In the genomic region with DNA sequence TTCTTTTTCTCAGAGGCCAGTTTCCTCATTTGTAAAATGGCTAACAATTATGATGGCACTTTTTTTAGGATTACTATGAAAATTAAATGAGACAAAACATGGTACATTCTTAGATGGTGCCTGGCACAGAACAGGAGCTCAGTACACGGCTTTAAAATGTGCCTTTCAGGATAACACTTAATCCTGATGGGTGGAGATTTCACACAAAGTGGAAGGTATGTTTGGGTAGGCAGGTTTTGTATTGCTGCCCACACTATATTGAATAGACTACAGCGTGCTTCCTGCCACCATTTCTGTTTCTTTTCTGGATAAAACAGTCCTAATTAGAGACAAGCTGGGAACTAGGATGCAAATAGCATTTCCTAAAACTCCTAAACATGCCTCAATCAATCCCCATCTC, we compare ENCODE assay signal across 18 cellular contexts. TPM values are rescaled to one million over a fixed set of nuclear protein-coding genes. Genes with fewer than 3 reads are reported as not detected.
DNase-seq lines count a peak whose midpoint lies in the region; ATAC-seq, FAIRE-seq and TF ChIP-seq lines count a peak whose summit lies in the region.
"Had no signal": no experiment of that assay in that cellular context is flagged by ENCODE, and none has a peak within 500 bp of the region (broad histone marks: within the 10 kb centered on the region; RNA-seq: fewer than 3 reads in every experiment).

No MANE protein-coding gene starts in this region.

- intact Hi-C loops in Panc1 (cut with micrococcal nuclease; ENCODE audit: unreplicated experiment) = no loop called here
- intact Hi-C loops in CD4-positive, alpha-beta T cell (cut with DNase I, micrococcal nuclease) = no loop called here

- CTCF ChIA-PET in A549 (lab: Yijun Ruan, JAX) (interaction anchor here (0.9 to 23.8 kb wide), 11 partner anchors 9 to 85 kb away, joined by 3 to 695 read pairs (median 6); a partner anchor contains a TSS), Panc1 (lab: Charles Lee) (interaction anchor here (7.8 kb wide), 1 partner anchor 29 kb away, joined by 133 read pairs; no protein-coding TSS in a partner anchor)
- CTCF ChIA-PET in CD4-positive, alpha-beta T cell (lab: Charles Lee) = interaction anchor here (5.3 kb wide), 1 partner anchor 28 kb away, joined by 39 read pairs; no protein-coding TSS in a partner anchor

- peaks cover 14% of the 10 kb centered on the region for H3K27me3 Mint-ChIP-seq in neural progenitor cell (ENCODE audit: insufficient read depth, low read depth)
- peaks cover 8% of the 10 kb centered on the region for H3K27me3 Mint-ChIP-seq in CD4-positive, alpha-beta T cell

- TF ChIP-seq CTCF in A549 (IDR thresholded peaks at IDR 0.05) (no peak), Panc1 (IDR thresholded peaks at IDR 0.05) (no peak), neural progenitor cell (IDR thresholded peaks at IDR 0.05) (no peak)
- TF ChIP-seq CTCF in CD4-positive, alpha-beta T cell (IDR thresholded peaks at IDR 0.05) = no peak

- H3K9me3 ChIP-seq in A549 = no peaks in the 10 kb centered on the region
- no peaks in the 10 kb centered on the region for H3K9me3 ChIP-seq in Panc1 (ENCODE audit: control insufficient read depth, insufficient read depth, low read depth, low read length)
- no peaks in the 10 kb centered on the region for H3K9me3 ChIP-seq in neural progenitor cell (ENCODE audit: low read depth)
- H3K9me3 ChIP-seq in CD4-positive, alpha-beta T cell (ENCODE audit: control insufficient read depth, low read length) = no peaks in the 10 kb centered on the region
- H3K9me3 ChIP-seq: BLaER1 treated with 17β-estradiol and CSF1 and Interleukin-3, amounts not matched to agents 10 nM and 100 nM; HAP-1 had no signal

- no peaks in the 10 kb centered on the region for H3K36me3 Mint-ChIP-seq in neural progenitor cell
- no peaks in the 10 kb centered on the region for H3K36me3 Mint-ChIP-seq in CD4-positive, alpha-beta T cell (ENCODE audit: low read depth)
- H3K36me3 Mint-ChIP-seq: CD4-positive, CD25-positive, alpha-beta regulatory T cell had no signal

- H2AFZ ChIP-seq in neural progenitor cell (replicated peaks) = no peak overlapping the region

- H3K4me3 ChIP-seq in A549 (no peak overlapping the region), Panc1 (ENCODE audit: low read depth in 2 of 2, low read length in 2 of 2) (no peak overlapping the region), neural progenitor cell (no peak overlapping the region)
- H3K4me3 ChIP-seq: BLaER1 treated with 17β-estradiol and CSF1 and Interleukin-3, amounts not matched to agents 10 nM and 100 nM; GM12878; HAP-1 had no signal

- no peak overlapping the region for H3K9ac ChIP-seq in neural progenitor cell
- H3K9ac ChIP-seq: BLaER1 treated with 17β-estradiol and CSF1 and Interleukin-3, amounts not matched to agents 10 nM and 100 nM had no signal

- no peak for TF ChIP-seq RAD21 in A549 (conservative IDR thresholded peaks at IDR 0.05 in 1 of 2, IDR thresholded peaks at IDR 0.05 in 1 of 2)

- no peak for TF ChIP-seq EP300 in A549 (IDR thresholded peaks at IDR 0.05)

- no peaks in the 10 kb centered on the region for H3K9me3 Mint-ChIP-seq in neural progenitor cell
- no peaks in the 10 kb centered on the region for H3K9me3 Mint-ChIP-seq in CD4-positive, alpha-beta T cell
- H3K9me3 Mint-ChIP-seq: CD4-positive, CD25-positive, alpha-beta regulatory T cell had no signal

- POLR2A ChIA-PET in A549 (lab: Yijun Ruan, JAX) (interaction anchor here (1.0 kb wide), 1 partner anchor 24 kb away, joined by 4 read pairs; a partner anchor contains a TSS), Panc1 (lab: Charles Lee) (interaction anchor here (1.0 kb wide), 1 partner anchor 22 kb away, joined by 3 read pairs; no protein-coding TSS in a partner anchor)
- POLR2A ChIA-PET in CD4-positive, alpha-beta T cell (lab: Charles Lee) = no interaction called here

- peaks cover 8% of the 10 kb centered on the region for H3F3A ChIP-seq in neural progenitor cell (ENCODE audit: low read depth)

- ATAC-seq in A549 (no peak), Panc1 (no peak), esophagus mucosa (peak; percentile 51), HG03439 (IDR thresholded peaks at IDR 0.05; ENCODE audit: unreplicated experiment) (no peak), GM21576 (IDR thresholded peaks at IDR 0.05; ENCODE audit: unreplicated experiment) (no peak)
- no peak for ATAC-seq in CD4-positive, alpha-beta T cell (ENCODE audit: poor library complexity)

- peak overlapping the region; percentile 84 for H3K4me2 ChIP-seq in A549
- H3K4me2 ChIP-seq in neural progenitor cell = peak overlapping the region; percentile 16
- H3K4me2 ChIP-seq: BLaER1 treated with 17β-estradiol and CSF1 and Interleukin-3, amounts not matched to agents 10 nM and 100 nM had no signal

- in situ Hi-C loops in Panc1 (cut with HindIII; ENCODE audit: low pct_unique_long_range_greater_than_20kb, low sequenced_read_pairs) = no loop called here

- 45% methylated on average over 2 of the region's 2 CpGs for WGBS in A549 (ENCODE audit: missing lambda C conversion rate)

- no peak for TF ChIP-seq POLR2A in A549 (IDR thresholded peaks at IDR 0.05; ENCODE audit: low read length)

- H3K79me2 ChIP-seq in neural progenitor cell (ENCODE audit: low read depth) = no peaks in the 10 kb centered on the region

- no peak for FAIRE-seq in A549 (lab: Jason Lieb, UNC)
- FAIRE-seq: GM12878, GM18507, HepG2 had no signal

- no peak overlapping the region for H3K4me3 Mint-ChIP-seq in neural progenitor cell
- H3K4me3 Mint-ChIP-seq in CD4-positive, alpha-beta T cell = no peak overlapping the region

- peaks cover 74% of the 10 kb centered on the region for H3K4me1 ChIP-seq in A549
- H3K4me1 ChIP-seq in Panc1 (ENCODE audit: control insufficient read depth, insufficient read depth, low read length) = peaks cover 72% of the 10 kb centered on the region
- peaks cover 11% of the 10 kb centered on the region for H3K4me1 ChIP-seq in neural progenitor cell
- H3K4me1 ChIP-seq: HAP-1 had no signal

- no TSS peak for BruUV-seq in Panc1 (replicated peaks; lab: Mats Ljungman, UMichigan)

- H3K36me3 ChIP-seq in Panc1 (ENCODE audit: control insufficient read depth, insufficient read depth, low read length) = no peaks in the 10 kb centered on the region
- H3K36me3 ChIP-seq in neural progenitor cell = no peaks in the 10 kb centered on the region
- H3K36me3 ChIP-seq: BLaER1 treated with 17β-estradiol and CSF1 and Interleukin-3, amounts not matched to agents 10 nM and 100 nM; HAP-1 had no signal

- no peaks in the 10 kb centered on the region for H3K27me3 ChIP-seq in Panc1 (ENCODE audit: control insufficient read depth, insufficient read depth, low read length)
- no peaks in the 10 kb centered on the region for H3K27me3 ChIP-seq in neural progenitor cell
- no peaks in the 10 kb centered on the region for H3K27me3 ChIP-seq in CD4-positive, alpha-beta T cell (ENCODE audit: control insufficient read depth, insufficient read depth, low read length)
- H3K27me3 ChIP-seq: BLaER1 treated with 17β-estradiol and CSF1 and Interleukin-3, amounts not matched to agents 10 nM and 100 nM had no signal

- H3K27ac Mint-ChIP-seq in neural progenitor cell = no peak overlapping the region
- no peak overlapping the region for H3K27ac Mint-ChIP-seq in CD4-positive, alpha-beta T cell
- H3K27ac Mint-ChIP-seq: CD4-positive, CD25-positive, alpha-beta regulatory T cell had no signal

- DNase-seq in A549 (ENCODE audit: low read depth in 1 of 2, low spot score in 1 of 2) (no peak), Panc1 (ENCODE audit: low read depth, low spot score) (no peak), neural progenitor cell (ENCODE audit: low spot score) (no peak), Ammon's horn (ENCODE audit: low spot score) (no peak)
- DNase-seq in CD4-positive, alpha-beta T cell = no peak
- DNase-seq: AML-193; CD4-positive, CD25-positive, alpha-beta regulatory T cell; DMS79; GOT3 had no signal

- H4K20me1 ChIP-seq in neural progenitor cell (ENCODE audit: low read depth) = no peaks in the 10 kb centered on the region
- H4K20me1 ChIP-seq: BLaER1 treated with 17β-estradiol and CSF1 and Interleukin-3, amounts not matched to agents 10 nM and 100 nM had no signal

- H3K27ac ChIP-seq in A549 (peak overlapping the region; percentile 87 to 95), Panc1 (ENCODE audit: low read length) (peak overlapping the region; percentile 97), neural progenitor cell (no peak overlapping the region)
- no peak overlapping the region for H3K27ac ChIP-seq in CD4-positive, alpha-beta T cell (ENCODE audit: low read depth, low read length)
- H3K27ac ChIP-seq: 22Rv1; BLaER1 treated with 17β-estradiol and CSF1 and Interleukin-3, amounts not matched to agents 10 nM and 100 nM had no signal

- H3K4me1 Mint-ChIP-seq in neural progenitor cell = peaks cover 10% of the 10 kb centered on the region
- H3K4me1 Mint-ChIP-seq in CD4-positive, alpha-beta T cell (ENCODE audit: low read depth) = no peaks in the 10 kb centered on the region
- H3K4me1 Mint-ChIP-seq: CD4-positive, CD25-positive, alpha-beta regulatory T cell had no signal

RNA-seq across cellular contexts. Expression of a gene that starts 22.0 kb away (rescaled TPM):
- polyA plus RNA-seq in A549 (2011; rRNA removed) = 55.4 and 83.3 TPM in 2 replicates
- 79.8 and 101 TPM in 2 replicates for polyA plus RNA-seq in A549 (2012; cell fraction: cytosol; rRNA removed)
- 150 and 163 TPM in 2 replicates for polyA plus RNA-seq in A549 (2012; cell fraction: nucleus; rRNA removed)
- polyA plus RNA-seq in A549 (2017; fragmentation: RNase III; extraction: RNeasy Plus Mini Kit Qiagen cat#74134 plus additional on column Dnase treatment) = 65.1 to 66.9 TPM (median 65.4 TPM) in 3 replicates
- polyA minus RNA-seq in A549 (2011; rRNA and poly(A)+ RNA removed) = 127 and 130 TPM in 2 replicates
- 114 TPM for total RNA-seq in Panc1 (2021; ENCODE audit: unreplicated experiment)
- 176 TPM for polyA plus RNA-seq in Panc1 (2012; ENCODE audit: insufficient read length)
- 38.5 TPM for total RNA-seq in esophagus mucosa
- total RNA-seq in neural progenitor cell (ENCODE audit: low replicate concordance) = 17.0 and 30.8 TPM in 2 replicates
- total RNA-seq in CD4-positive, alpha-beta T cell = 10 to 100 TPM; 26.5 to 27.0 TPM

RNA-seq across cellular contexts. Expression of a gene that starts 23.9 kb away (rescaled TPM):
- polyA plus RNA-seq in A549 (2011; rRNA removed) = 94.6 and 179 TPM in 2 replicates
- polyA plus RNA-seq in A549 (2012; cell fraction: cytosol; rRNA removed) = 46.7 and 46.9 TPM in 2 replicates
- polyA plus RNA-seq in A549 (2012; cell fraction: nucleus; rRNA removed) = 16.5 and 23.0 TPM in 2 replicates
- 22.0 to 24.2 TPM (median 24.2 TPM) in 3 replicates for polyA plus RNA-seq in A549 (2017; fragmentation: RNase III; extraction: RNeasy Plus Mini Kit Qiagen cat#74134 plus additional on column Dnase treatment)
- 127 and 199 TPM in 2 replicates for polyA minus RNA-seq in A549 (2011; rRNA and poly(A)+ RNA removed)
- total RNA-seq in Panc1 (2021; ENCODE audit: unreplicated experiment) = 70.8 TPM
- 67.0 TPM for polyA plus RNA-seq in Panc1 (2012; ENCODE audit: insufficient read length)
- total RNA-seq in esophagus mucosa = 157 TPM
- 53.9 and 70.1 TPM in 2 replicates for total RNA-seq in neural progenitor cell (ENCODE audit: low replicate concordance)
- 1 to 10 TPM; 1.7 TPM for total RNA-seq in CD4-positive, alpha-beta T cell

RNA-seq across cellular contexts. Expression of a gene that starts 44.8 kb away (rescaled TPM):
- polyA plus RNA-seq in A549 (2011; rRNA removed) = 48.8 and 49.1 TPM in 2 replicates
- 16.2 and 17.9 TPM in 2 replicates for polyA plus RNA-seq in A549 (2012; cell fraction: cytosol; rRNA removed)
- 8.1 and 10.5 TPM in 2 replicates for polyA plus RNA-seq in A549 (2012; cell fraction: nucleus; rRNA removed)
- polyA plus RNA-seq in A549 (2017; fragmentation: RNase III; extraction: RNeasy Plus Mini Kit Qiagen cat#74134 plus additional on column Dnase treatment) = 25.9 to 32.3 TPM (median 28.0 TPM) in 3 replicates
- 22.7 and 26.3 TPM in 2 replicates for polyA minus RNA-seq in A549 (2011; rRNA and poly(A)+ RNA removed)
- total RNA-seq in Panc1 (2021; ENCODE audit: unreplicated experiment) = 43.6 TPM
- 17.4 TPM for polyA plus RNA-seq in Panc1 (2012; ENCODE audit: insufficient read length)
- 18.4 TPM for total RNA-seq in esophagus mucosa
- total RNA-seq in neural progenitor cell (ENCODE audit: low replicate concordance) = 43.1 and 50.1 TPM in 2 replicates
- 1 to 10 TPM; 7.1 to 8.2 TPM for total RNA-seq in CD4-positive, alpha-beta T cell

Comparison
In these comparisons a context has a peak if more than half of its experiments do, and no peak if none do; other contexts are left out.
1. H3K27ac ChIP-seq: peak in A549 (2 of 2) and Panc1 (single experiment); none in neural progenitor cell (single experiment) and CD4-positive, alpha-beta T cell (single experiment).
2. RNA of a gene that starts 23.9 kb away (total RNA-seq): 157 TPM in esophagus mucosa (single experiment), 70.8 TPM in Panc1 (single experiment) and 53.9 to 70.1 TPM in neural progenitor cell; 1.7 TPM in CD4-positive, alpha-beta T cell; every median in the first group is over 10 times any median in the second.